8 cellular contexts compared by ENCODE assay signal in genomic region chr6:152948150-152948768, GRCh38. TPM values are rescaled to one million over a fixed set of nuclear protein-coding genes. Genes with fewer than 3 reads are reported as not detected.
A peak's percentile ranks its signal among the peaks of the same experiment; 100 is the strongest.
DNase-seq lines count a peak whose midpoint lies in the region; ATAC-seq and TF ChIP-seq lines count a peak whose summit lies in the region.

No MANE protein-coding gene starts in this region.

- ATAC-seq in activated CD4-positive, CD25-positive, alpha-beta regulatory T cell treated with anti-CD3 and anti-CD28 coated beads, Interleukin-2, amount 50 U/mL, for 24 hours, result peak; percentile 51 to 56
- peak; percentile 86 for ATAC-seq in GM21528 (IDR thresholded peaks at IDR 0.05; ENCODE audit: low FRiP score, unreplicated experiment)

- TF ChIP-seq POLR2A in esophagus muscularis mucosa (IDR thresholded peaks at IDR 0.05; ENCODE audit: low read depth), result no peak

- H3K27ac ChIP-seq in esophagus muscularis mucosa (replicated peaks in 1 of 4) (no peak overlapping the region), neural cell (ENCODE audit: low read length) (no peak overlapping the region)

- H3K9ac ChIP-seq in neural cell (ENCODE audit: low read length), result no peak overlapping the region

- H3K9me2 ChIP-seq in neural cell (ENCODE audit: insufficient read depth, low read length), result no peaks in the 10 kb centered on the region

- no peak overlapping the region for H3K4me2 ChIP-seq in neural cell (ENCODE audit: low read length)

- H3K36me3 ChIP-seq in esophagus muscularis mucosa, result no peaks in the 10 kb centered on the region
- H3K36me3 ChIP-seq in neural cell (ENCODE audit: insufficient read depth, low read length), result no peaks in the 10 kb centered on the region

- H3K9me3 ChIP-seq in esophagus muscularis mucosa, result no peaks in the 10 kb centered on the region
- no peaks in the 10 kb centered on the region for H3K9me3 ChIP-seq in neural cell (ENCODE audit: low read length)

- DNase-seq in activated CD4-positive, CD25-positive, alpha-beta regulatory T cell (lab: John Stamatoyannopoulos, UW), result no peak
- DNase-seq in HT-29 (ENCODE audit: low spot score), result peak; percentile 44
- peak; percentile 8 for DNase-seq in SHP77 treated with DMSO at 0.1 percent for 48 hours (lab: John Stamatoyannopoulos, UW)
- no peak for DNase-seq in esophagus muscularis mucosa (ENCODE audit: extremely low spot score)
- no peak for DNase-seq in stimulated activated CD4-positive, alpha-beta T cell treated with anti-CD3 and anti-CD28 coated beads, Interleukin-15, amount 100 ng/mL, for 24 hours

- no peak overlapping the region for H2AFZ ChIP-seq in neural cell (ENCODE audit: low read depth, low read length)

- H4K20me1 ChIP-seq in neural cell (ENCODE audit: insufficient read depth), result no peaks in the 10 kb centered on the region

- H3F3A ChIP-seq in neural cell (ENCODE audit: insufficient read depth, low read length, poor library complexity, severe bottlenecking), result no peaks in the 10 kb centered on the region

- peaks cover 5 to 8% (median 6%) of the 10 kb centered on the region in 4 donors for H3K4me1 ChIP-seq in esophagus muscularis mucosa

- intact Hi-C loops in esophagus muscularis mucosa (cut with DNase I), result loop anchor here (5.0 kb wide), 1 partner anchor 86 kb away; no protein-coding TSS in a partner anchor

- H3K4me3 ChIP-seq in esophagus muscularis mucosa (peak overlapping the region in 1 of 4 donors; percentile 15), neural cell (ENCODE audit: low read length) (no peak overlapping the region)

- H3K27me3 ChIP-seq in esophagus muscularis mucosa (peaks cover 0 to 5% (median 0%) of the 10 kb centered on the region in 4 donors), neural cell (ENCODE audit: insufficient read depth, low read depth, low read length) (no peaks in the 10 kb centered on the region)

- TF ChIP-seq CTCF in esophagus muscularis mucosa (IDR thresholded peaks at IDR 0.05) (peak; percentile 47 to 61 (median 58)), neural cell (IDR thresholded peaks at IDR 0.05; ENCODE audit: poor library complexity, severe bottlenecking) (peak; percentile 88)

- no peak for TF ChIP-seq EP300 in esophagus muscularis mucosa (IDR thresholded peaks at IDR 0.05)
- no peak for TF ChIP-seq EP300 in neural cell (conservative IDR thresholded peaks at IDR 0.05; ENCODE audit: poor library complexity, severe bottlenecking)

- H3K79me2 ChIP-seq in neural cell (replicated peaks; ENCODE audit: insufficient read depth, low read length), result no peaks in the 10 kb centered on the region

- peak; percentile 92 for TF ChIP-seq RAD21 in neural cell (conservative IDR thresholded peaks at IDR 0.05)

- WGBS in esophagus muscularis mucosa, result 30% methylated on average over 9 of the region's 9 CpGs

TF ChIP-seq in neural cell, 6 proteins besides CTCF, POLR2A, EP300 and RAD21:
- no peak for TF ChIP-seq TAF1 (IDR thresholded peaks at IDR 0.05; ENCODE audit: low read depth)
- no peak for TF ChIP-seq REST (IDR thresholded peaks at IDR 0.05; ENCODE audit: borderline replicate concordance)
- TF ChIP-seq SMC3 (conservative IDR thresholded peaks at IDR 0.05; ENCODE audit: poor library complexity), result peak; percentile 97
- TF ChIP-seq MXI1 (conservative IDR thresholded peaks at IDR 0.05; ENCODE audit: poor library complexity, severe bottlenecking), result no peak
- TF ChIP-seq POLR2AphosphoS5 (IDR thresholded peaks at IDR 0.05), result no peak

RNA-seq across cellular contexts. Expression of gene FBXO5, which starts 34.6 kb away (rescaled TPM):
- 8.5 TPM in 2 replicates for total RNA-seq in HT-29 (2014; rRNA removed; shearing (Covaris generic))
- 1 to 10 TPM; 2.1 to 6.3 (median 4.1) TPM for total RNA-seq in esophagus muscularis mucosa
- 7.8 and 8.7 TPM in 2 replicates for polyA plus RNA-seq in neural cell
- polyA minus RNA-seq in neural cell, result 6.6 and 7.1 TPM in 2 replicates

RNA-seq across cellular contexts. Expression of gene MTRF1L, which starts 54.2 kb away (rescaled TPM):
- total RNA-seq in HT-29 (2014; rRNA removed; shearing (Covaris generic)), result 16.5 and 25.2 TPM in 2 replicates
- total RNA-seq in esophagus muscularis mucosa, result 10 to 100 TPM; 16.9 to 26.6 (median 21.1) TPM
- polyA plus RNA-seq in neural cell, result 14.0 and 16.2 TPM in 2 replicates
- 19.0 and 20.5 TPM in 2 replicates for polyA minus RNA-seq in neural cell

Comparison
In these comparisons a context has a peak if more than half of its experiments do, and no peak if none do; other contexts are left out.
1. DNase-seq: peak in HT-29 (single experiment) and SHP77 treated with DMSO at 0.1 percent for 48 hours (single experiment); none in activated CD4-positive, CD25-positive, alpha-beta regulatory T cell (0 of 4), esophagus muscularis mucosa (single experiment) and stimulated activated CD4-positive, alpha-beta T cell treated with anti-CD3 and anti-CD28 coated beads, Interleukin-15, amount 100 ng/mL, for 24 hours (single experiment).